ENCODE assay signal across 8 cellular contexts in the genomic region with DNA sequence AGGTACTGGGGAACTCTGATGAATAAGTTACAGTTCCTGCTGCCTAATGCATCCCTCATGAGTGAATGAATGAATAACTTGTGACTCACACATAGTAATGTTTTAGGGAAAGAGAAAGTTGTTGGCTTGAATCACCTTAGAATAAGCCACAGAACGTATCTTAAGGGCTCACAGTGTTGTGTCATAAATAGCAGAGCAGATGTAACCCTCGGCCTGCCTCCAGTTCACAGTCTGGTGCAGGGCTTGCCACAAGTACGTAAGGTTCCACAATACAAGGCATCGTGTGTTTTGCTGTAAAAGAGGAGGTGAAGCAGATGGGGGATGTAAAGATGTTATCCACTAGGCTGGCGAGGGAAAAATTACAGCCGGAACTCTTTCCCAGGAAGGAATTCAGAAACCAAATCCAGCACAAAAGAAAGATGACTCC.
DNase-seq lines count a peak whose midpoint lies in the region; ATAC-seq lines count a peak whose summit lies in the region.

No MANE protein-coding gene starts in this region.

- DNase-seq in GM04503 (ENCODE audit: low read depth) (peak; percentile 95), cerebellar nuclear complex (lab: John Stamatoyannopoulos, UW) (peak; percentile 24 to 61), occipital lobe (lab: John Stamatoyannopoulos, UW) (peak; percentile 6), NCI-H2029 treated with DMSO at 0.1 percent for 48 hours (lab: John Stamatoyannopoulos, UW) (no peak), cortex of kidney (lab: John Stamatoyannopoulos, UW) (no peak)

- peak; percentile 79 for ATAC-seq in HG03558 (IDR thresholded peaks at IDR 0.05; ENCODE audit: extremely low read depth, unreplicated experiment)
- ATAC-seq in GM19397 (IDR thresholded peaks at IDR 0.05; ENCODE audit: unreplicated experiment): no peak
- ATAC-seq in HG02678 (IDR thresholded peaks at IDR 0.05; ENCODE audit: unreplicated experiment): no peak

Comparison
In these comparisons a context has a peak if more than half of its experiments do, and no peak if none do; other contexts are left out.
1. DNase-seq: peak in GM04503 (single experiment), cerebellar nuclear complex (2 of 2) and occipital lobe (single experiment); none in NCI-H2029 treated with DMSO at 0.1 percent for 48 hours (single experiment) and cortex of kidney (single experiment).